10 cellular contexts compared by ENCODE assay signal in the genomic region with DNA sequence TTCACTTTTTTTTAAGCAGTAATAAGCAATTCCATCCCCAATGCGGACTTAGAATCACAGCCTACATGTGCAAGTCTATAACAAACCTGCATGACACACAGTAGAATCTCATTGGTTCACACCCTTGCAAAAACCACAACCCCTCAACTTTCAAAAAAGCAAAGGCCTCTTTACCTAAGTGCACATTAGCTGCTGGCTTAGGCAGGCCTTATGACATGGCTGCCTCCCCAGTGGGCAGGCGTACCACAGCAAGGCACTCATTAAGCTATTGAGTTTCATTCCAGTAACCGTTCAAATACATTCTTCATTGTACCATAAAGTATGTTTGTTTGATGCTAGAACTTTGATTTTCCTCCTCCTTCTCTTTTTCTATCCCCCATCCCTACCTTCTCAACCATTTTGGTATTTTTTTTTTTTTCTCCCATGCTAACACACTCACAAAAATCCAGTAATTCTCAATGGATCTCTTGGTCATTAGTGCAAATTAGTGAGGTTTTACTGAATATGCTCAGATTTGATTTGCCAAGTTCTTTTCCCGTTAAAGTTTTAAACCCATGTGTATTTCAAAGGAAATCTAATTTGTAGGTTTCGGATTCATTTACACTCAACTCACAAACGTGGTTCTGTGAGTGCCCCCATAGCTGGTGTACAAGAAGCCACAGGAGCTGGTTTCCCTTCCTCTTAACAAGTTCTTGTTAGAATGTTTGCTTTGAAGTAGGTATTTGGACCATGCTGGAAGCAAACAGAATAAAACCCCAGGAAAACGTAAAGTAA.
DNase-seq lines count a peak whose midpoint lies in the region; ATAC-seq and TF ChIP-seq lines count a peak whose summit lies in the region.
"Had no signal": no experiment of that assay in that cellular context is flagged by ENCODE, and none has a peak within 500 bp of the region (broad histone marks: within the 10 kb centered on the region; RNA-seq: fewer than 3 reads in every experiment).

No MANE protein-coding gene starts in this region.

- H3K4me3 ChIP-seq in GM12865 (ENCODE audit: low read depth, low read length), result no peak overlapping the region
- no peak overlapping the region for H3K4me3 ChIP-seq in sigmoid colon

- 79 to 95% methylated on average over 7 of the region's 7 CpGs for WGBS in sigmoid colon, 2 donors

- TF ChIP-seq EP300 in sigmoid colon (IDR thresholded peaks at IDR 0.05), result no peak

- ATAC-seq in GM19324 (IDR thresholded peaks at IDR 0.05; ENCODE audit: low FRiP score, unreplicated experiment) (peak; percentile 61), HG02678 (IDR thresholded peaks at IDR 0.05; ENCODE audit: unreplicated experiment) (peak; percentile 70), HG03442 (IDR thresholded peaks at IDR 0.05; ENCODE audit: unreplicated experiment) (peak; percentile 64)

- TF ChIP-seq POLR2A in sigmoid colon (IDR thresholded peaks at IDR 0.05), result no peak

- no peaks in the 10 kb centered on the region for H3K27me3 ChIP-seq in sigmoid colon

- H3K4me1 ChIP-seq in sigmoid colon, result no peaks in the 10 kb centered on the region

- H3K36me3 ChIP-seq in sigmoid colon, result no peaks in the 10 kb centered on the region
- H3K36me3 ChIP-seq: WERI-Rb-1 had no signal

- no peak for TF ChIP-seq CTCF in GM12865 (IDR thresholded peaks at IDR 0.05; ENCODE audit: insufficient read depth, low read depth, low read length, missing control alignments)
- no peak for TF ChIP-seq CTCF in sigmoid colon (IDR thresholded peaks at IDR 0.05)

- DNase-seq in GM12865 (ENCODE audit: low read depth) (peak; percentile 91), activated gamma-delta T cell (lab: John Stamatoyannopoulos, UW) (no peak), posterior vena cava (ENCODE audit: low spot score) (no peak), GOT3 (lab: John Stamatoyannopoulos, UW) (no peak), sigmoid colon (no peak)
- DNase-seq: HCEC 1CT, WERI-Rb-1 had no signal

- intact Hi-C loops in posterior vena cava (cut with DNase I), result no loop called here
- intact Hi-C loops in sigmoid colon (cut with DNase I), result no loop called here

- H3K9me3 ChIP-seq in sigmoid colon, result peaks cover 0 to 4% (median 0%) of the 10 kb centered on the region in 4 donors

- H3K27ac ChIP-seq in sigmoid colon, result no peak overlapping the region
- H3K27ac ChIP-seq: WERI-Rb-1 had no signal
